ENCODE assay signal across 9 cellular contexts in the genomic region with DNA sequence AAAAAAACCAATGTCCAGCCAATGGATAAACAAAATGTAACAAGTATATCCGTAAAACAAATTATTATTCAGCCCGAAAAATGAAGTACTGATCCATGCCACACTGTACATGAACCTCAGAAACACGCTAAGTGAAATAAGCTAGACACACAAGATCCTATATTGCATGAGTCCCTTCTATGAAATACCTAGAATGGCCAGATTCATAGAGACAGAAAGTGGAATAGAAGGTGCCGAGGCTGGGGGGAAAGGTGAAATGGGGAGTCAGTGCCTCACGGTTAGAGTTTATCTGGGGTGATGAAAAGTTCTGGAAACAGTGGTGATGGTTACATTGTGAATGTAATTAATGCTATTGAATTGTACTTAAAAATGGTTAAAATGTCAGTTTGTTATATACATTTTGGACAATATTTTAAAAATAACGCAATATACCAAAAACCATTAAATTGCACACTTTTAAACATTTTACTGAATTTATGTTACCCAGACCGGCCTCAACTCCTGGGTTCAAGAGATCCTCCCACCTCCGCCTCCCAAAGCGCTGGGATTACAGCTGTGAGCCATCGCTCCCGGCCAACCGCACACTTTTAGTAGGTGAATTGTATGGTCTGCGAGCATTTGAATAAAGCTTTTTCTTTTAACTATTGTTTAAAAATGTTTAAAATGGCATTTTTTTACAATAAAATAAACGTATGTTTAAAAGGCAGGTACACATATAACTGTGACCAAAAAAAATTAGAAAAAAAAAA. TPM values are rescaled to one million over a fixed set of nuclear protein-coding genes. Genes with fewer than 3 reads are reported as not detected.
DNase-seq lines count a peak whose midpoint lies in the region; ATAC-seq and TF ChIP-seq lines count a peak whose summit lies in the region.
"Had no signal": no experiment of that assay in that cellular context is flagged by ENCODE, and none has a peak within 500 bp of the region (broad histone marks: within the 10 kb centered on the region; RNA-seq: fewer than 3 reads in every experiment).

No MANE protein-coding gene starts in this region.

- TF ChIP-seq CTCF in endothelial cell (IDR thresholded peaks at IDR 0.05; ENCODE audit: unreplicated experiment) (no peak), osteocyte (IDR thresholded peaks at IDR 0.05) (no peak)

- no peak for ATAC-seq in HG03342 (IDR thresholded peaks at IDR 0.05; ENCODE audit: unreplicated experiment)

- H3K9me3 Mint-ChIP-seq in activated naive CD4-positive, alpha-beta T cell treated with anti-CD3 and anti-CD28 coated beads for 36 hours: peaks cover 4% of the 10 kb centered on the region
- H3K9me3 Mint-ChIP-seq in endothelial cell (ENCODE audit: unreplicated experiment) (peaks cover 4% of the 10 kb centered on the region), osteocyte (ENCODE audit: unreplicated experiment) (no peaks in the 10 kb centered on the region)

- H3K4me1 Mint-ChIP-seq in activated naive CD4-positive, alpha-beta T cell treated with anti-CD3 and anti-CD28 coated beads for 36 hours (ENCODE audit: low read depth): peaks cover 36% of the 10 kb centered on the region
- H3K4me1 Mint-ChIP-seq in endothelial cell (ENCODE audit: unreplicated experiment): peaks cover 15% of the 10 kb centered on the region
- H3K4me1 Mint-ChIP-seq in osteocyte (ENCODE audit: unreplicated experiment): peaks cover 28% of the 10 kb centered on the region

- intact Hi-C loops in activated naive CD4-positive, alpha-beta T cell treated with anti-CD3 and anti-CD28 coated beads for 36 hours (cut with micrococcal nuclease): loop anchor here (1.0 to 10.0 kb wide), 3 partner anchors 227 to 1057 kb away; partner anchors contain the start of gene ACAP2

- peaks cover 32% of the 10 kb centered on the region for H3K36me3 Mint-ChIP-seq in activated naive CD4-positive, alpha-beta T cell treated with anti-CD3 and anti-CD28 coated beads for 36 hours (ENCODE audit: low read depth)
- H3K36me3 Mint-ChIP-seq in endothelial cell (ENCODE audit: low read depth, unreplicated experiment) (peaks cover 12% of the 10 kb centered on the region), osteocyte (ENCODE audit: unreplicated experiment) (peaks cover 2% of the 10 kb centered on the region)

- peak; percentile 20 for DNase-seq in activated naive CD4-positive, alpha-beta T cell treated with anti-CD3 and anti-CD28 coated beads for 36 hours
- no peak for DNase-seq in activated naive CD4-positive, alpha-beta T cell treated with anti-CD3 and anti-CD28 coated beads, Interleukin-2, amount 50 U/mL, for 16 hours
- peak; percentile 33 for DNase-seq in RPMI7951 (ENCODE audit: low read depth)
- no peak for DNase-seq in endothelial cell (ENCODE audit: low spot score)
- no peak for DNase-seq in osteocyte (ENCODE audit: extremely low spot score, unreplicated experiment)
- no peak for DNase-seq in mucosa of gallbladder (ENCODE audit: low spot score)
- DNase-seq in DMS153 (lab: John Stamatoyannopoulos, UW): no peak

- CTCF ChIA-PET in activated naive CD4-positive, alpha-beta T cell treated with anti-CD3 and anti-CD28 coated beads for 36 hours (lab: Charles Lee): interaction anchor here (1.2 kb wide), 1 partner anchor 15 kb away, joined by 5 read pairs; no protein-coding TSS in a partner anchor

- H3K4me3 Mint-ChIP-seq in activated naive CD4-positive, alpha-beta T cell treated with anti-CD3 and anti-CD28 coated beads for 36 hours: peak overlapping the region; percentile 88
- H3K4me3 Mint-ChIP-seq in endothelial cell (ENCODE audit: unreplicated experiment) (peak overlapping the region; percentile 100), osteocyte (ENCODE audit: unreplicated experiment) (peak overlapping the region; percentile 98)

- H3K27ac Mint-ChIP-seq in activated naive CD4-positive, alpha-beta T cell treated with anti-CD3 and anti-CD28 coated beads for 36 hours: peak overlapping the region; percentile 57
- H3K27ac Mint-ChIP-seq in endothelial cell (ENCODE audit: unreplicated experiment): peak overlapping the region; percentile 76
- peak overlapping the region; percentile 92 for H3K27ac Mint-ChIP-seq in osteocyte (ENCODE audit: unreplicated experiment)

- no peaks in the 10 kb centered on the region for H3K27me3 Mint-ChIP-seq in activated naive CD4-positive, alpha-beta T cell treated with anti-CD3 and anti-CD28 coated beads for 36 hours (ENCODE audit: low read depth)
- peaks cover 6% of the 10 kb centered on the region for H3K27me3 Mint-ChIP-seq in endothelial cell (ENCODE audit: unreplicated experiment)
- no peaks in the 10 kb centered on the region for H3K27me3 Mint-ChIP-seq in osteocyte (ENCODE audit: unreplicated experiment)

RNA-seq across cellular contexts. Expression of gene RNF168, which starts 2.1 kb away (rescaled TPM):
- 10 to 100 TPM; 28.9 to 29.1 TPM for total RNA-seq in activated naive CD4-positive, alpha-beta T cell treated with anti-CD3 and anti-CD28 coated beads for 36 hours
- 19.9 and 20.1 TPM in 2 replicates for total RNA-seq in RPMI7951 (2014; rRNA removed; shearing (Covaris generic))
- total RNA-seq in endothelial cell (ENCODE audit: unreplicated experiment) (32.0 TPM), osteocyte (17.2 and 19.8 TPM in 2 replicates), mucosa of gallbladder (23.2 TPM)

RNA-seq across cellular contexts. Expression of gene SMCO1, which starts 13.7 kb away (rescaled TPM):
- not detected for total RNA-seq in activated naive CD4-positive, alpha-beta T cell treated with anti-CD3 and anti-CD28 coated beads for 36 hours
- not detected in 2 replicates for total RNA-seq in RPMI7951 (2014; rRNA removed; shearing (Covaris generic))
- total RNA-seq in endothelial cell (ENCODE audit: unreplicated experiment) (not detected), osteocyte (not detected in 2 replicates), mucosa of gallbladder (not detected)
- total RNA-seq: left colon had no signal

Comparison
In these comparisons a context has a peak if more than half of its experiments do, and no peak if none do; other contexts are left out.
1. DNase-seq: peak in activated naive CD4-positive, alpha-beta T cell treated with anti-CD3 and anti-CD28 coated beads for 36 hours (single experiment) and RPMI7951 (single experiment); none in activated naive CD4-positive, alpha-beta T cell treated with anti-CD3 and anti-CD28 coated beads, Interleukin-2, amount 50 U/mL, for 16 hours (single experiment), endothelial cell (single experiment), osteocyte (single experiment), mucosa of gallbladder (single experiment) and DMS153 (single experiment).
2. Peak in every context shown above with its lines, with median percentiles within 50 percentile points of each other: H3K27ac Mint-ChIP-seq and H3K4me3 Mint-ChIP-seq.